1 cellular context compared by ENCODE assay signal in genomic region chr10:92832998-92833642, GRCh38.
TF ChIP-seq lines count a peak whose summit lies in the region.

No MANE protein-coding gene starts in this region.

TF ChIP-seq in K562, 482 proteins besides CTCF, POLR2A, EP300 and RAD21 (continued from another document):
- TF ChIP-seq AFF4 (CRISPR knock-in tag; IDR thresholded peaks at IDR 0.05) (no peak), FOXA1 (IDR thresholded peaks at IDR 0.05; ENCODE audit: borderline replicate concordance) (no peak), NEUROD1 (IDR thresholded peaks at IDR 0.05; ENCODE audit: borderline replicate concordance, low read depth, low read length, partially characterized antibody) (no peak), ATF3 (IDR thresholded peaks at IDR 0.05) (0 out of 2 replicates have a peak, but pooled peaks have one; percentile 14), ATF3 (CRISPR knock-in tag; conservative IDR thresholded peaks at IDR 0.05) (no peak), ZNF740 (CRISPR knock-in tag; IDR thresholded peaks at IDR 0.05) (no peak), ZNF740 (tag; IDR thresholded peaks at IDR 0.05) (no peak), ZC3H4 (CRISPR knock-in tag; IDR thresholded peaks at IDR 0.05; ENCODE audit: borderline replicate concordance) (no peak), FOXJ2 (tag; IDR thresholded peaks at IDR 0.05) (no peak), NR2C2 (CRISPR knock-in tag; IDR thresholded peaks at IDR 0.05) (no peak), NR2C2 (tag; IDR thresholded peaks at IDR 0.05) (no peak), HMG20A (CRISPR knock-in tag; conservative IDR thresholded peaks at IDR 0.05) (no peak), CBFA2T2 (conservative IDR thresholded peaks at IDR 0.05) (0 out of 2 replicates have a peak, but pooled peaks have one; percentile 9), PML (IDR thresholded peaks at IDR 0.05; ENCODE audit: low read length) (no peak), OTX1 (CRISPR knock-in tag; IDR thresholded peaks at IDR 0.05) (no peak), ETS1 (conservative IDR thresholded peaks at IDR 0.05; ENCODE audit: control insufficient read depth, low read depth, low read length) (no peak)
- TF ChIP-seq, protein P1, sequence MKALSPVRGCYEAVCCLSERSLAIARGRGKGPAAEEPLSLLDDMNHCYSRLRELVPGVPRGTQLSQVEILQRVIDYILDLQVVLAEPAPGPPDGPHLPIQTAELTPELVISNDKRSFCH (CRISPR knock-in tag; IDR thresholded peaks at IDR 0.05) = no peak
- TF ChIP-seq, protein P1 (tag; IDR thresholded peaks at IDR 0.05) = no peak
- TF ChIP-seq, protein P2, sequence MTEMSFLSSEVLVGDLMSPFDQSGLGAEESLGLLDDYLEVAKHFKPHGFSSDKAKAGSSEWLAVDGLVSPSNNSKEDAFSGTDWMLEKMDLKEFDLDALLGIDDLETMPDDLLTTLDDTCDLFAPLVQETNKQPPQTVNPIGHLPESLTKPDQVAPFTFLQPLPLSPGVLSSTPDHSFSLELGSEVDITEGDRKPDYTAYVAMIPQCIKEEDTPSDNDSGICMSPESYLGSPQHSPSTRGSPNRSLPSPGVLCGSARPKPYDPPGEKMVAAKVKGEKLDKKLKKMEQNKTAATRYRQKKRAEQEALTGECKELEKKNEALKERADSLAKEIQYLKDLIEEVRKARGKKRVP (CRISPR knock-in tag; IDR thresholded peaks at IDR 0.05) = 0 out of 2 replicates have a peak, but pooled peaks have one; percentile 6
